Comparison of ENCODE assay signal across 9 cellular contexts in the genomic region with DNA sequence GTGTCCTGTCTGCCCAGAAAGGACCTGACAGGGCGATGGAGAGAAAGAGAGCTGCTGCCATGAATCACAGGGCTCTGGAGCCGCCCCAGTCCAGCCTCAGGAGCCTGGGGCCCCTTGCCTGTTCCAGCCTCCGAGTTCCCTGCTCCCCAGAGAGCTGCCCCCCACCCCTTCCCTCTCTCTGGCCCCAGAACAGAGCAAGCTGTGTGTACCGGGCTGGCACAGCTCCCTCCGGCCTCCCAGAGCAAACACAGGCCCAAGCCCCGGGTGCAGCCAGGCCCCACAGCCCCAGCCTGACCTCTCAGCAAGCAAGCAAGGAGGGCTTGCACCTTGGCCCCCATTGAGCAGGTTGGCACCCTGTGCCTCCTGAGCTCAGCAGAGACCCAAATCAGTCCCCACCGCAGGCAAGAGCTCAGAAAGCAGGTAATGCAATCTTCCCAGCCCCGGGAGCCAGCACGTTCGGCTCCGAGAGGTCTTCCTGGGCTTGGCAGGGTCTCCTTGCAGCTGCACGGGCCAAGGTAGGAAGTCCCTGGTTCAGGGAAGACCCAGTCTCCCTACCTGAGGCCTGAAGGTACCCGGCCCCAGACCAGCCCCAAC. TPM values are rescaled to one million over a fixed set of nuclear protein-coding genes. Genes with fewer than 3 reads are reported as not detected.
DNase-seq lines count a peak whose midpoint lies in the region; ATAC-seq and TF ChIP-seq lines count a peak whose summit lies in the region.
"Had no signal": no experiment of that assay in that cellular context is flagged by ENCODE, and none has a peak within 500 bp of the region (broad histone marks: within the 10 kb centered on the region; RNA-seq: fewer than 3 reads in every experiment).

No MANE protein-coding gene starts in this region.

- H3K9me3 Mint-ChIP-seq in endodermal cell: no peaks in the 10 kb centered on the region

- H3K27me3 Mint-ChIP-seq in endodermal cell (ENCODE audit: insufficient read depth): peaks cover 29% of the 10 kb centered on the region

- peaks cover 12% of the 10 kb centered on the region for H3K4me1 Mint-ChIP-seq in endodermal cell

- no peak for TF ChIP-seq CTCF in endodermal cell (conservative IDR thresholded peaks at IDR 0.05)

- H3K27ac ChIP-seq in endodermal cell (ENCODE audit: low read depth, low read length): no peak overlapping the region
- no peak overlapping the region for H3K27ac ChIP-seq in urinary bladder (ENCODE audit: low read depth)
- H3K27ac ChIP-seq: HL-60 had no signal

- ATAC-seq in Right ventricle myocardium superior (ENCODE audit: poor library complexity) (peak; percentile 2), HG03045 (IDR thresholded peaks at IDR 0.05; ENCODE audit: unreplicated experiment) (no peak)

- peaks cover 5% of the 10 kb centered on the region for H3K36me3 ChIP-seq in endodermal cell (ENCODE audit: control insufficient read depth, insufficient read depth, low read length)
- H3K36me3 ChIP-seq in urinary bladder (ENCODE audit: insufficient read depth): no peaks in the 10 kb centered on the region

- H3K36me3 Mint-ChIP-seq in endodermal cell (ENCODE audit: low read depth): peaks cover 4% of the 10 kb centered on the region

- H3K27me3 ChIP-seq in endodermal cell (ENCODE audit: control insufficient read depth, insufficient read depth, low read length, poor library complexity, severe bottlenecking): peaks cover 23% of the 10 kb centered on the region

- intact Hi-C loops in Right ventricle myocardium superior (cut with DNase I): loop anchor here (5.0 kb wide), 1 partner anchor 72 kb away; the partner anchor contains the start of gene NR1H3
- intact Hi-C loops in cardiac septum (cut with DNase I): no loop called here

- H3K4me3 Mint-ChIP-seq in endodermal cell: peak overlapping the region; percentile 75

- no peaks in the 10 kb centered on the region for H3K4me1 ChIP-seq in endodermal cell (ENCODE audit: control insufficient read depth, insufficient read depth, low read length)
- no peaks in the 10 kb centered on the region for H3K4me1 ChIP-seq in urinary bladder (ENCODE audit: insufficient read depth)

- H3K4me3 ChIP-seq in endodermal cell (ENCODE audit: low read length) (peak overlapping the region; percentile 81), urinary bladder (ENCODE audit: low read depth, low read length) (peak overlapping the region; percentile 70)

- DNase-seq in Right ventricle myocardium superior (peak; percentile 59), cardiac septum (ENCODE audit: low spot score) (no peak), endodermal cell (no peak), midbrain (lab: John Stamatoyannopoulos, UW) (peak; percentile 86), GOT3 (lab: John Stamatoyannopoulos, UW) (no peak), KG1 (lab: John Stamatoyannopoulos, UW) (no peak)

- H3K9me3 ChIP-seq in endodermal cell (ENCODE audit: control insufficient read depth, low read length): no peaks in the 10 kb centered on the region

- peak overlapping the region; percentile 77 for H3K9ac ChIP-seq in endodermal cell (ENCODE audit: extremely low read depth, low read length, poor library complexity, severe bottlenecking)

- H3K27ac Mint-ChIP-seq in endodermal cell: peak overlapping the region; percentile 74

- 45 to 57% methylated on average over 9 to 13 of the region's 13 CpGs for WGBS in endodermal cell (ENCODE audit: insufficient coverage in 1 of 2, insufficient read length in 1 of 2), 2 experiments
- 34% methylated on average over 13 of the region's 13 CpGs for WGBS in urinary bladder

RNA-seq across cellular contexts. Expression of gene PACSIN3, which starts 1.4 kb away (rescaled TPM):
- total RNA-seq in Right ventricle myocardium superior (175 TPM), cardiac septum (295 TPM), endodermal cell (10 to 100 TPM; 48.0 to 66.6 TPM), urinary bladder (14.9 TPM)
- polyA plus RNA-seq in endodermal cell (2013, experiment 1 of 2): 22.9 TPM
- polyA plus RNA-seq in endodermal cell (2013, experiment 2 of 2): 18.0 TPM
- 33.9 TPM for polyA plus RNA-seq in urinary bladder

RNA-seq across cellular contexts. Expression of gene ARFGAP2, which starts 8.1 kb away (rescaled TPM):
- total RNA-seq in Right ventricle myocardium superior: 46.1 TPM
- total RNA-seq in cardiac septum: 72.3 TPM
- total RNA-seq in endodermal cell: 10 to 100 TPM; 84.6 to 86.0 TPM
- 55.0 TPM for polyA plus RNA-seq in endodermal cell (2013, experiment 1 of 2)
- polyA plus RNA-seq in endodermal cell (2013, experiment 2 of 2): 48.1 TPM
- total RNA-seq in urinary bladder: 77.1 TPM
- polyA plus RNA-seq in urinary bladder: 81.8 TPM

RNA-seq across cellular contexts. Expression of gene DDB2, which starts 30.0 kb away (rescaled TPM):
- 9.3 TPM for total RNA-seq in Right ventricle myocardium superior
- 13.9 TPM for total RNA-seq in cardiac septum
- 10 to 100 TPM; 20.9 to 31.2 TPM for total RNA-seq in endodermal cell
- polyA plus RNA-seq in endodermal cell (2013, experiment 1 of 2): 72.6 TPM
- polyA plus RNA-seq in endodermal cell (2013, experiment 2 of 2): 69.3 TPM
- total RNA-seq in urinary bladder: 11.9 TPM
- 23.8 TPM for polyA plus RNA-seq in urinary bladder

Comparison
In these comparisons a context has a peak if more than half of its experiments do, and no peak if none do; other contexts are left out.
1. DNase-seq: peak in Right ventricle myocardium superior (single experiment) and midbrain (single experiment); none in cardiac septum (single experiment), endodermal cell (single experiment), GOT3 (single experiment) and KG1 (single experiment).